Comparison of ENCODE assay signal across 30 cellular contexts in genomic region chr5:160906077-160906476, GRCh38. TPM values are rescaled to one million over a fixed set of nuclear protein-coding genes. Genes with fewer than 3 reads are reported as not detected.
"Had no signal": no experiment of that assay in that cellular context is flagged by ENCODE, and none has a peak within 500 bp of the region (broad histone marks: within the 10 kb centered on the region; RNA-seq: fewer than 3 reads in every experiment).

No MANE protein-coding gene starts in this region.

- H3K27ac Mint-ChIP-seq: dendritic cell treated with granulocyte-macrophage colony-stimulating factor and Interleukin-4, amounts not matched to agents 40 ng/mL and 50 ng/mL, for 4 days; effector memory CD8-positive, alpha-beta T cell; endodermal cell; immature natural killer cell; mesothelial cell of epicardium had no signal

- H3K4me1 ChIP-seq: colonic mucosa, gastroesophageal sphincter, heart right ventricle, left lung, lower lobe of right lung had no signal

- H3K4me3 Mint-ChIP-seq: central memory CD8-positive, alpha-beta T cell; dendritic cell treated with granulocyte-macrophage colony-stimulating factor and Interleukin-4, amounts not matched to agents 40 ng/mL and 50 ng/mL, for 4 days; effector memory CD8-positive, alpha-beta T cell; endodermal cell; immature natural killer cell; mesothelial cell of epicardium had no signal

- H3K27me3 ChIP-seq: colonic mucosa, esophagus squamous epithelium, gastroesophageal sphincter, left lung had no signal

- H3K9me3 ChIP-seq: colonic mucosa, esophagus squamous epithelium, gastroesophageal sphincter, heart right ventricle, left lung, lower lobe of right lung had no signal

- H3K36me3 Mint-ChIP-seq: immature natural killer cell, mesothelial cell of epicardium had no signal

- H3K27ac ChIP-seq: colonic mucosa, epithelial cell of prostate, esophagus squamous epithelium, gastroesophageal sphincter, heart right ventricle, left lung, lower lobe of right lung had no signal

- FAIRE-seq: endometrium, frontal cortex, kidney had no signal

- H3K4me1 Mint-ChIP-seq: central memory CD8-positive, alpha-beta T cell; immature natural killer cell had no signal

- ATAC-seq: effector memory CD8-positive, alpha-beta T cell; esophagus mucosa; gastroesophageal sphincter; heart right ventricle; left lung; left ventricle myocardium superior; lower lobe of right lung had no signal

- H3K4me3 ChIP-seq: colonic mucosa, esophagus squamous epithelium, gastroesophageal sphincter, heart right ventricle, left lung, lower lobe of right lung had no signal

- H3K9me3 Mint-ChIP-seq: central memory CD8-positive, alpha-beta T cell; dendritic cell treated with granulocyte-macrophage colony-stimulating factor and Interleukin-4, amounts not matched to agents 40 ng/mL and 50 ng/mL, for 4 days; effector memory CD8-positive, alpha-beta T cell; endodermal cell; immature natural killer cell; mesothelial cell of epicardium had no signal

- H3K36me3 ChIP-seq: colonic mucosa, esophagus squamous epithelium, gastroesophageal sphincter, heart right ventricle, left lung, lower lobe of right lung had no signal

- DNase-seq: cerebellar nuclear complex; colonic mucosa; cortex of kidney; effector CD8-positive, alpha-beta T cell; effector memory CD8-positive, alpha-beta T cell; endodermal cell; erythroblast; esophagus squamous epithelium; foreskin fibroblast; glutamatergic neuron; head of caudate nucleus; heart right ventricle; hypothalamus; immature natural killer cell; islet precursor cell; kidney; kidney glomerular epithelial cell; left lung; left ventricle myocardium superior; lower lobe of right lung; mesenchymal stem cell had no signal

RNA-seq across cellular contexts. Expression of gene ATP10B, which starts 54.1 kb away (rescaled TPM):
- total RNA-seq: chondrocyte, left ventricle myocardium superior, lower lobe of right lung, mesothelial cell of epicardium had no signal
- polyA plus RNA-seq: immature natural killer cell had no signal
